24 cellular contexts compared by ENCODE assay signal in the genomic region with DNA sequence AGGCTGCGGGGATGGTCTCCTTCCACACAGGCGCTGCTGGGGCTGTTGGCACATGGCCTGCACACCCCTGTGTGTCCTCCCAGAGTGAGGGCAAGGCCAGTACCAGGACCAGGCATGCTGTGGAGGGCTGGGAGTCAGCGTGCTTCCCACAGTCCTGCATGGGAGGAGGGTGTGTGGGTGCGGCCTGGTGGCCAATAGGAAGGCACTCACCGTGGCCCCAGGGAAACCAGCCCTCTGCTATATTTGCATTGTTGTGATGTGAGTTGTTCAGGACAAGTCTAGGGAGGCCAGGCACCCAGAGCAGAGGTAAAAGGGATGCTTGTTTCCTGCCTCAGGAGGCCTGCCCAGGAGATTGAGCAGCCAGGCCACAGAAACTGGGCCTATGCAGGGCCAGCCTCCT. TPM values are rescaled to one million over a fixed set of nuclear protein-coding genes. Genes with fewer than 3 reads are reported as not detected.
DNase-seq lines count a peak whose midpoint lies in the region; ATAC-seq lines count a peak whose summit lies in the region.
"Had no signal": no experiment of that assay in that cellular context is flagged by ENCODE, and none has a peak within 500 bp of the region (broad histone marks: within the 10 kb centered on the region; RNA-seq: fewer than 3 reads in every experiment).

No MANE protein-coding gene starts in this region.

- H3K27ac Mint-ChIP-seq in activated CD4-positive, alpha-beta T cell treated with anti-CD3 and anti-CD28 coated beads, Interleukin-2, amount 10 ng/mL, durations not matched to agents 7 days and 5 days, result peak overlapping the region; percentile 83
- peak overlapping the region; percentile 70 for H3K27ac Mint-ChIP-seq in stimulated activated effector memory CD8-positive, alpha-beta T cell treated with anti-CD3 and anti-CD28 coated beads, Interleukin-12 subunit alpha, Interleukin-12 subunit beta, amount 100 ng/mL, for 72 hours
- H3K27ac Mint-ChIP-seq: IgD-negative memory B cell had no signal

- no peaks in the 10 kb centered on the region for H3K27me3 Mint-ChIP-seq in activated CD4-positive, alpha-beta T cell treated with anti-CD3 and anti-CD28 coated beads, Interleukin-2, amount 10 ng/mL, durations not matched to agents 7 days and 5 days
- H3K27me3 Mint-ChIP-seq: IgD-negative memory B cell; stimulated activated naive CD8-positive, alpha-beta T cell treated with anti-CD3 and anti-CD28 coated beads, Interleukin-15, amount 100 ng/mL, for 72 hours had no signal

- CTCF ChIA-PET in activated CD4-positive, alpha-beta T cell treated with anti-CD3 and anti-CD28 coated beads, Interleukin-2, amount 10 ng/mL, durations not matched to agents 7 days and 5 days (lab: Charles Lee), result no interaction called here

- no peak for ATAC-seq in stimulated activated effector memory CD8-positive, alpha-beta T cell treated with anti-CD3 and anti-CD28 coated beads, Interleukin-12 subunit alpha, Interleukin-12 subunit beta, amount 100 ng/mL, for 72 hours
- ATAC-seq: A549; activated naive CD4-positive, alpha-beta T cell treated with anti-CD3 and anti-CD28 coated beads, Interleukin-2, amount 50 U/mL, for 72 hours; HCT116; natural killer cell; stimulated activated naive CD8-positive, alpha-beta T cell treated with anti-CD3 and anti-CD28 coated beads, Interleukin-15, amount 100 ng/mL, for 72 hours had no signal

- no peak for DNase-seq in activated CD4-positive, alpha-beta T cell treated with anti-CD3 and anti-CD28 coated beads, Interleukin-2, amount 10 ng/mL, durations not matched to agents 7 days and 5 days
- no peak for DNase-seq in activated CD4-positive, alpha-beta T cell treated with anti-CD3 and anti-CD28 coated beads for 4 hours
- DNase-seq in HPDE6-E6E7 (ENCODE audit: extremely low spot score) (peak; percentile 92), epithelial cell of prostate (ENCODE audit: low read depth, low spot score) (peak; percentile 69), NCI-H748 (lab: John Stamatoyannopoulos, UW; ENCODE audit: unreplicated experiment) (no peak), ecto neural progenitor cell (ENCODE audit: low spot score) (no peak), T-helper 9 cell (no peak)
- no peak for DNase-seq in stimulated activated effector memory CD8-positive, alpha-beta T cell treated with anti-CD3 and anti-CD28 coated beads, Interleukin-12 subunit alpha, Interleukin-12 subunit beta, amount 100 ng/mL, for 72 hours (ENCODE audit: low spot score in 2 of 2)
- DNase-seq: activated T-cell treated with anti-CD3 and anti-CD28 coated beads for 4 hours; foreskin melanocyte; mesenchymal stem cell; MM.1S; NCI-H774; stimulated activated CD4-positive, alpha-beta T cell treated with anti-CD3 and anti-CD28 coated beads, Interleukin-1b, Interleukin-23, amount 100 ng/mL, for 48 hours; stimulated activated naive CD8-positive, alpha-beta T cell treated with anti-CD3 and anti-CD28 coated beads, Interleukin-15, amount 100 ng/mL, for 72 hours; T1000 had no signal

- peaks cover 62% of the 10 kb centered on the region for H3K4me1 Mint-ChIP-seq in activated CD4-positive, alpha-beta T cell treated with anti-CD3 and anti-CD28 coated beads, Interleukin-2, amount 10 ng/mL, durations not matched to agents 7 days and 5 days
- peaks cover 49% of the 10 kb centered on the region for H3K4me1 Mint-ChIP-seq in stimulated activated effector memory CD8-positive, alpha-beta T cell treated with anti-CD3 and anti-CD28 coated beads, Interleukin-12 subunit alpha, Interleukin-12 subunit beta, amount 100 ng/mL, for 72 hours

- peaks cover 7% of the 10 kb centered on the region for H3K9me3 Mint-ChIP-seq in activated CD4-positive, alpha-beta T cell treated with anti-CD3 and anti-CD28 coated beads, Interleukin-2, amount 10 ng/mL, durations not matched to agents 7 days and 5 days
- H3K9me3 Mint-ChIP-seq in stimulated activated effector memory CD8-positive, alpha-beta T cell treated with anti-CD3 and anti-CD28 coated beads, Interleukin-12 subunit alpha, Interleukin-12 subunit beta, amount 100 ng/mL, for 72 hours, result no peaks in the 10 kb centered on the region
- H3K9me3 Mint-ChIP-seq: natural killer cell had no signal

- peak overlapping the region; percentile 75 for H3K27ac ChIP-seq in epithelial cell of prostate
- H3K27ac ChIP-seq: A549; BLaER1 treated with 17β-estradiol and CSF1 and Interleukin-3, amounts not matched to agents 10 nM and 100 nM; SJSA1; upper lobe of left lung had no signal

- H3K4me3 Mint-ChIP-seq in activated CD4-positive, alpha-beta T cell treated with anti-CD3 and anti-CD28 coated beads, Interleukin-2, amount 10 ng/mL, durations not matched to agents 7 days and 5 days, result no peak overlapping the region
- no peak overlapping the region for H3K4me3 Mint-ChIP-seq in stimulated activated effector memory CD8-positive, alpha-beta T cell treated with anti-CD3 and anti-CD28 coated beads, Interleukin-12 subunit alpha, Interleukin-12 subunit beta, amount 100 ng/mL, for 72 hours
- H3K4me3 Mint-ChIP-seq: IgD-negative memory B cell; natural killer cell; stimulated activated naive CD8-positive, alpha-beta T cell treated with anti-CD3 and anti-CD28 coated beads, Interleukin-15, amount 100 ng/mL, for 72 hours had no signal

- POLR2A ChIA-PET in activated CD4-positive, alpha-beta T cell treated with anti-CD3 and anti-CD28 coated beads, Interleukin-2, amount 10 ng/mL, durations not matched to agents 7 days and 5 days (lab: Charles Lee), result no interaction called here

- peaks cover 80% of the 10 kb centered on the region for H3K36me3 Mint-ChIP-seq in activated CD4-positive, alpha-beta T cell treated with anti-CD3 and anti-CD28 coated beads, Interleukin-2, amount 10 ng/mL, durations not matched to agents 7 days and 5 days (ENCODE audit: low read depth)
- peaks cover 72% of the 10 kb centered on the region for H3K36me3 Mint-ChIP-seq in stimulated activated effector memory CD8-positive, alpha-beta T cell treated with anti-CD3 and anti-CD28 coated beads, Interleukin-12 subunit alpha, Interleukin-12 subunit beta, amount 100 ng/mL, for 72 hours
- H3K36me3 Mint-ChIP-seq: natural killer cell had no signal

RNA-seq across cellular contexts. Expression of gene S100B, which starts 59.5 kb away (rescaled TPM):
- under 1 TPM; 0.25 to 0.32 TPM for total RNA-seq in activated CD4-positive, alpha-beta T cell treated with anti-CD3 and anti-CD28 coated beads, Interleukin-2, amount 10 ng/mL, durations not matched to agents 7 days and 5 days
- total RNA-seq: activated naive CD4-positive, alpha-beta T cell treated with anti-CD3 and anti-CD28 coated beads, Interleukin-2, amount 50 U/mL, for 72 hours; SJSA1 had no signal

Comparison
In these comparisons a context has a peak if more than half of its experiments do, and no peak if none do; other contexts are left out.
1. DNase-seq: peak in HPDE6-E6E7 (single experiment) and epithelial cell of prostate (single experiment); none in activated CD4-positive, alpha-beta T cell treated with anti-CD3 and anti-CD28 coated beads, Interleukin-2, amount 10 ng/mL, durations not matched to agents 7 days and 5 days (single experiment), activated CD4-positive, alpha-beta T cell treated with anti-CD3 and anti-CD28 coated beads for 4 hours (0 of 2), stimulated activated effector memory CD8-positive, alpha-beta T cell treated with anti-CD3 and anti-CD28 coated beads, Interleukin-12 subunit alpha, Interleukin-12 subunit beta, amount 100 ng/mL, for 72 hours (0 of 2), NCI-H748 (single experiment), ecto neural progenitor cell (single experiment) and T-helper 9 cell (single experiment).